Comparison of ENCODE assay signal across 10 cellular contexts in the genomic region with DNA sequence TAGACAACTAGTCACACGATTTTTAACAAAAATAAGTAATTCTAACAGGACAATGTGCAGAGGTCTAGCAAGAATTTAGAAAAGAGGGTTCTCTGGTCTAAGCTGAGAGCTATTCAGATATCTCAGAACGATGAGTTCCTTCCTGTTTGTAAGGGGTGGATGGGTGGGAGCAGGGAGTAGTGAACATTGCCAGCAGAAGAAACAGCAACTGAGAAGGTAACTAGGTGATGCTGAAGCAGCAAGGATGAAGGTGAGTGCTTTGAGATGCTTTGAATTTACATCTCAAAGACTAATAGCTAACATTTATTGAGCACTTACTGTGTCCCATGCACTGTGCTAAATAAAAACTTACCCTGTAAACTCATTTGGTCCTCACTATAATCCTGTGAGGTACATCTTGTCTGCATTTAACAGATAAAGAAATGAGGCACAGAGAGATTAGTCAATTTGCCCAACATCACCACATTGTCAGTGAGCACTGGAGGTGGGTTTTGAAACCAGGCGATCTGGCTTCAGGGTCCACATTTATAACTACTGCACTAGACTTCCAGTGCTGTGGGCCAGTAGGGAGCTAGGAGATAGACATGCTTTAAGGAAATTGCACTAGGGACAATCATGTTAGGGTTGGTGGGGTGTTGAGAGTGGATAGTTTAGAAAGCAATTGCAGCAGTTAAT. TPM values are rescaled to one million over a fixed set of nuclear protein-coding genes. Genes with fewer than 3 reads are reported as not detected.
DNase-seq lines count a peak whose midpoint lies in the region; ATAC-seq and TF ChIP-seq lines count a peak whose summit lies in the region.
"Had no signal": no experiment of that assay in that cellular context is flagged by ENCODE, and none has a peak within 500 bp of the region (broad histone marks: within the 10 kb centered on the region; RNA-seq: fewer than 3 reads in every experiment).

No MANE protein-coding gene starts in this region.

- H3K4me3 Mint-ChIP-seq in activated T-cell treated with anti-CD3 and anti-CD28 coated beads, Interleukin-2, amount 50 U/mL, for 4 hours = no peak overlapping the region
- H3K4me3 Mint-ChIP-seq in stimulated activated effector memory CD8-positive, alpha-beta T cell treated with anti-CD3 and anti-CD28 coated beads, Interleukin-12 subunit alpha, Interleukin-12 subunit beta, amount 100 ng/mL, for 72 hours = no peak overlapping the region

- H3K9me3 Mint-ChIP-seq in activated T-cell treated with anti-CD3 and anti-CD28 coated beads, Interleukin-2, amount 50 U/mL, for 4 hours = no peaks in the 10 kb centered on the region
- no peaks in the 10 kb centered on the region for H3K9me3 Mint-ChIP-seq in stimulated activated effector memory CD8-positive, alpha-beta T cell treated with anti-CD3 and anti-CD28 coated beads, Interleukin-12 subunit alpha, Interleukin-12 subunit beta, amount 100 ng/mL, for 72 hours

- no peaks in the 10 kb centered on the region for H3K27me3 Mint-ChIP-seq in activated T-cell treated with anti-CD3 and anti-CD28 coated beads, Interleukin-2, amount 50 U/mL, for 4 hours (ENCODE audit: low read depth)

- TF ChIP-seq CTCF in NB4 (IDR thresholded peaks at IDR 0.05; ENCODE audit: low read depth, low read length) = no peak

- peak overlapping the region; percentile 99 for H3K27ac Mint-ChIP-seq in stimulated activated effector memory CD8-positive, alpha-beta T cell treated with anti-CD3 and anti-CD28 coated beads, Interleukin-12 subunit alpha, Interleukin-12 subunit beta, amount 100 ng/mL, for 72 hours

- H3K36me3 Mint-ChIP-seq in activated T-cell treated with anti-CD3 and anti-CD28 coated beads, Interleukin-2, amount 50 U/mL, for 4 hours (ENCODE audit: insufficient read depth) = peaks cover 29% of the 10 kb centered on the region
- peaks cover 44% of the 10 kb centered on the region for H3K36me3 Mint-ChIP-seq in stimulated activated effector memory CD8-positive, alpha-beta T cell treated with anti-CD3 and anti-CD28 coated beads, Interleukin-12 subunit alpha, Interleukin-12 subunit beta, amount 100 ng/mL, for 72 hours

- ATAC-seq in activated T-cell treated with anti-CD3 and anti-CD28 coated beads, Interleukin-2, amount 50 U/mL, for 4 hours = peak; percentile 12 to 22
- ATAC-seq in stimulated activated effector memory CD8-positive, alpha-beta T cell treated with anti-CD3 and anti-CD28 coated beads, Interleukin-12 subunit alpha, Interleukin-12 subunit beta, amount 100 ng/mL, for 72 hours = peak; percentile 47
- no peak for ATAC-seq in GM21423 (IDR thresholded peaks at IDR 0.05; ENCODE audit: unreplicated experiment)

- DNase-seq in activated T-cell treated with anti-CD3 and anti-CD28 coated beads, Interleukin-2, amount 50 U/mL, for 4 hours = no peak
- DNase-seq in activated T-cell treated with anti-CD3 and anti-CD28 coated beads for 4 hours = no peak
- DNase-seq in NB4 (ENCODE audit: low read depth) = peak; percentile 14
- DNase-seq in cerebellar cortex (ENCODE audit: low spot score) = peak; percentile 37
- peak in 1 of 2 donors; percentile 52 for DNase-seq in stimulated activated effector memory CD8-positive, alpha-beta T cell treated with anti-CD3 and anti-CD28 coated beads, Interleukin-12 subunit alpha, Interleukin-12 subunit beta, amount 100 ng/mL, for 72 hours (ENCODE audit: low spot score in 2 of 2)
- no peak for DNase-seq in islet precursor cell
- no peak for DNase-seq in effector CD4-positive, alpha-beta T cell

- H3K4me3 ChIP-seq in NB4 (ENCODE audit: low read depth, low read length) = no peak overlapping the region
- H3K4me3 ChIP-seq: BLaER1 treated with 17β-estradiol and CSF1 and Interleukin-3, amounts not matched to agents 10 nM and 100 nM had no signal

- H3K4me1 Mint-ChIP-seq in activated T-cell treated with anti-CD3 and anti-CD28 coated beads, Interleukin-2, amount 50 U/mL, for 4 hours (ENCODE audit: low read depth) = peaks cover 31% of the 10 kb centered on the region
- peaks cover 42% of the 10 kb centered on the region for H3K4me1 Mint-ChIP-seq in stimulated activated effector memory CD8-positive, alpha-beta T cell treated with anti-CD3 and anti-CD28 coated beads, Interleukin-12 subunit alpha, Interleukin-12 subunit beta, amount 100 ng/mL, for 72 hours

- no peak for TF ChIP-seq POLR2A in NB4 (IDR thresholded peaks at IDR 0.05; ENCODE audit: extremely low read depth, insufficient read length)

RNA-seq across cellular contexts. Expression of gene BRD2, which starts 15.7 kb away (rescaled TPM):
- total RNA-seq in activated T-cell treated with anti-CD3 and anti-CD28 coated beads, Interleukin-2, amount 50 U/mL, for 4 hours = 100 to 1,000 TPM; 338 to 358 (median 348) TPM

RNA-seq across cellular contexts. Expression of gene HLA-DOA, which starts 25.3 kb away (rescaled TPM):
- total RNA-seq in activated T-cell treated with anti-CD3 and anti-CD28 coated beads, Interleukin-2, amount 50 U/mL, for 4 hours = 1 to 10 TPM; 2.0 to 2.1 (median 2.1) TPM
- total RNA-seq: pulmonary artery endothelial cell had no signal

RNA-seq across cellular contexts. Expression of gene HLA-DMA, which starts 31.2 kb away (rescaled TPM):
- total RNA-seq in activated T-cell treated with anti-CD3 and anti-CD28 coated beads, Interleukin-2, amount 50 U/mL, for 4 hours = 1 to 10 TPM; 4.3 to 6.4 (median 5.5) TPM

RNA-seq across cellular contexts. Expression of gene HLA-DMB, which starts 43.3 kb away (rescaled TPM):
- total RNA-seq in activated T-cell treated with anti-CD3 and anti-CD28 coated beads, Interleukin-2, amount 50 U/mL, for 4 hours = 1 to 10 TPM in 2 of 3 donors, under 1 TPM in 1; 0.46 to 1.6 (median 1.4) TPM

Comparison
In these comparisons a context has a peak if more than half of its experiments do, and no peak if none do; other contexts are left out.
1. DNase-seq: peak in NB4 (single experiment) and cerebellar cortex (single experiment); none in activated T-cell treated with anti-CD3 and anti-CD28 coated beads, Interleukin-2, amount 50 U/mL, for 4 hours (single experiment), activated T-cell treated with anti-CD3 and anti-CD28 coated beads for 4 hours (single experiment), islet precursor cell (single experiment) and effector CD4-positive, alpha-beta T cell (single experiment).